Comparison of ENCODE assay signal across 8 cellular contexts in the genomic region with DNA sequence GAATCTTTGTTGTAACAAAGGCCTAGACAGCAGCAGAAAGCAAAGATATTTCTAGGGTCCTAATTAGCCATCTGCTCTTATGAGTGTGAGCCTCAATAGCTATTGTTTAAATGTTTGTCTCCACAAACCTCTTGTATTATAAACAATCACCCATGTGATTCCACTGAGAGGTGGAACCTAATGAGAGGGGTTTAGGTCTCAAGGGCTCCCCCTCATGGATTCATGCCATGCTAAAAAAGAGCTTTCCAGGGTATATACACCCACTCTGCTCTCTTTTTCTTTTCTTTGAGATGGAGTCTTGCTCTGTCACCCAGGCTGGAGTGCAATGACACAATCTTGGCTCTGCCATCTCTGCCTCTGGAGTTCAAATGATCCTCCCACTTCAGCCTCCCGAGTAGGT. TPM values are rescaled to one million over a fixed set of nuclear protein-coding genes. Genes with fewer than 3 reads are reported as not detected.
DNase-seq lines count a peak whose midpoint lies in the region; ATAC-seq and TF ChIP-seq lines count a peak whose summit lies in the region.

No MANE protein-coding gene starts in this region.

- H4K20me1 ChIP-seq in GM23338 (replicated peaks; ENCODE audit: insufficient read depth) = no peaks in the 10 kb centered on the region

- peak; percentile 59 for ATAC-seq in GM18517 (IDR thresholded peaks at IDR 0.05; ENCODE audit: unreplicated experiment)
- ATAC-seq in GM23338 = peak; percentile 85
- no peak for ATAC-seq in Right ventricle myocardium inferior

- H3F3A ChIP-seq in GM23338 (replicated peaks; ENCODE audit: low read depth) = no peaks in the 10 kb centered on the region

- no peaks in the 10 kb centered on the region for H3K36me3 ChIP-seq in GM23338 (ENCODE audit: insufficient read depth)

- H3K4me3 ChIP-seq in GM23338 = no peak overlapping the region

- intact Hi-C loops in Right ventricle myocardium inferior (cut with DNase I) = no loop called here

- H3K4me2 ChIP-seq in GM23338 = no peak overlapping the region

- no peak overlapping the region for H3K27ac ChIP-seq in GM23338 (ENCODE audit: low read depth)

- H3K4me1 Mint-ChIP-seq in GM23338 = peaks cover 31% of the 10 kb centered on the region

- peaks cover 16% of the 10 kb centered on the region for H3K4me1 ChIP-seq in GM23338 (ENCODE audit: insufficient read depth)

- H3K4me3 Mint-ChIP-seq in GM23338 = no peak overlapping the region

- H3K36me3 Mint-ChIP-seq in GM23338 (ENCODE audit: low read depth) = no peaks in the 10 kb centered on the region

- no peaks in the 10 kb centered on the region for H3K79me2 ChIP-seq in GM23338 (replicated peaks; ENCODE audit: insufficient read depth)

- no peaks in the 10 kb centered on the region for H3K9me3 Mint-ChIP-seq in GM23338

- H3K27ac Mint-ChIP-seq in GM23338 = peak overlapping the region; percentile 89; the same call in 1 of the 2 replicates

- H3K27me3 Mint-ChIP-seq in GM23338 (ENCODE audit: insufficient read depth, low read depth, poor library complexity) = peaks cover 3% of the 10 kb centered on the region

- DNase-seq in GM23338 (ENCODE audit: low spot score) = peak; percentile 77
- DNase-seq in HT-29 (ENCODE audit: low spot score) = peak; percentile 19
- peak; percentile 52 for DNase-seq in iPS-NIHi11 (ENCODE audit: low spot score)
- no peak for DNase-seq in NCI-H1048 (lab: John Stamatoyannopoulos, UW)
- DNase-seq in stimulated activated CD4-positive, alpha-beta T cell treated with anti-CD3 and anti-CD28 coated beads, Interleukin-15, amount 100 ng/mL, for 24 hours = no peak
- DNase-seq in Right ventricle myocardium inferior (ENCODE audit: missing footprints) = no peak
- DNase-seq in T1000 (lab: John Stamatoyannopoulos, UW) = no peak

- no peaks in the 10 kb centered on the region for H3K27me3 ChIP-seq in GM23338 (ENCODE audit: insufficient read depth)

- H2AFZ ChIP-seq in GM23338 = peak overlapping the region; percentile 88

- no peaks in the 10 kb centered on the region for H3K9me2 ChIP-seq in GM23338 (ENCODE audit: insufficient read depth)

- TF ChIP-seq CTCF in GM23338 (conservative IDR thresholded peaks at IDR 0.05; ENCODE audit: low read depth in 2 of 2) = peak; percentile 68 to 70

TF ChIP-seq in GM23338, 12 proteins besides CTCF, POLR2A, EP300 and RAD21:
- no peak for TF ChIP-seq CREB1 (CRISPR knock-in tag; IDR thresholded peaks at IDR 0.05; ENCODE audit: low read depth)
- TF ChIP-seq, protein P1, sequence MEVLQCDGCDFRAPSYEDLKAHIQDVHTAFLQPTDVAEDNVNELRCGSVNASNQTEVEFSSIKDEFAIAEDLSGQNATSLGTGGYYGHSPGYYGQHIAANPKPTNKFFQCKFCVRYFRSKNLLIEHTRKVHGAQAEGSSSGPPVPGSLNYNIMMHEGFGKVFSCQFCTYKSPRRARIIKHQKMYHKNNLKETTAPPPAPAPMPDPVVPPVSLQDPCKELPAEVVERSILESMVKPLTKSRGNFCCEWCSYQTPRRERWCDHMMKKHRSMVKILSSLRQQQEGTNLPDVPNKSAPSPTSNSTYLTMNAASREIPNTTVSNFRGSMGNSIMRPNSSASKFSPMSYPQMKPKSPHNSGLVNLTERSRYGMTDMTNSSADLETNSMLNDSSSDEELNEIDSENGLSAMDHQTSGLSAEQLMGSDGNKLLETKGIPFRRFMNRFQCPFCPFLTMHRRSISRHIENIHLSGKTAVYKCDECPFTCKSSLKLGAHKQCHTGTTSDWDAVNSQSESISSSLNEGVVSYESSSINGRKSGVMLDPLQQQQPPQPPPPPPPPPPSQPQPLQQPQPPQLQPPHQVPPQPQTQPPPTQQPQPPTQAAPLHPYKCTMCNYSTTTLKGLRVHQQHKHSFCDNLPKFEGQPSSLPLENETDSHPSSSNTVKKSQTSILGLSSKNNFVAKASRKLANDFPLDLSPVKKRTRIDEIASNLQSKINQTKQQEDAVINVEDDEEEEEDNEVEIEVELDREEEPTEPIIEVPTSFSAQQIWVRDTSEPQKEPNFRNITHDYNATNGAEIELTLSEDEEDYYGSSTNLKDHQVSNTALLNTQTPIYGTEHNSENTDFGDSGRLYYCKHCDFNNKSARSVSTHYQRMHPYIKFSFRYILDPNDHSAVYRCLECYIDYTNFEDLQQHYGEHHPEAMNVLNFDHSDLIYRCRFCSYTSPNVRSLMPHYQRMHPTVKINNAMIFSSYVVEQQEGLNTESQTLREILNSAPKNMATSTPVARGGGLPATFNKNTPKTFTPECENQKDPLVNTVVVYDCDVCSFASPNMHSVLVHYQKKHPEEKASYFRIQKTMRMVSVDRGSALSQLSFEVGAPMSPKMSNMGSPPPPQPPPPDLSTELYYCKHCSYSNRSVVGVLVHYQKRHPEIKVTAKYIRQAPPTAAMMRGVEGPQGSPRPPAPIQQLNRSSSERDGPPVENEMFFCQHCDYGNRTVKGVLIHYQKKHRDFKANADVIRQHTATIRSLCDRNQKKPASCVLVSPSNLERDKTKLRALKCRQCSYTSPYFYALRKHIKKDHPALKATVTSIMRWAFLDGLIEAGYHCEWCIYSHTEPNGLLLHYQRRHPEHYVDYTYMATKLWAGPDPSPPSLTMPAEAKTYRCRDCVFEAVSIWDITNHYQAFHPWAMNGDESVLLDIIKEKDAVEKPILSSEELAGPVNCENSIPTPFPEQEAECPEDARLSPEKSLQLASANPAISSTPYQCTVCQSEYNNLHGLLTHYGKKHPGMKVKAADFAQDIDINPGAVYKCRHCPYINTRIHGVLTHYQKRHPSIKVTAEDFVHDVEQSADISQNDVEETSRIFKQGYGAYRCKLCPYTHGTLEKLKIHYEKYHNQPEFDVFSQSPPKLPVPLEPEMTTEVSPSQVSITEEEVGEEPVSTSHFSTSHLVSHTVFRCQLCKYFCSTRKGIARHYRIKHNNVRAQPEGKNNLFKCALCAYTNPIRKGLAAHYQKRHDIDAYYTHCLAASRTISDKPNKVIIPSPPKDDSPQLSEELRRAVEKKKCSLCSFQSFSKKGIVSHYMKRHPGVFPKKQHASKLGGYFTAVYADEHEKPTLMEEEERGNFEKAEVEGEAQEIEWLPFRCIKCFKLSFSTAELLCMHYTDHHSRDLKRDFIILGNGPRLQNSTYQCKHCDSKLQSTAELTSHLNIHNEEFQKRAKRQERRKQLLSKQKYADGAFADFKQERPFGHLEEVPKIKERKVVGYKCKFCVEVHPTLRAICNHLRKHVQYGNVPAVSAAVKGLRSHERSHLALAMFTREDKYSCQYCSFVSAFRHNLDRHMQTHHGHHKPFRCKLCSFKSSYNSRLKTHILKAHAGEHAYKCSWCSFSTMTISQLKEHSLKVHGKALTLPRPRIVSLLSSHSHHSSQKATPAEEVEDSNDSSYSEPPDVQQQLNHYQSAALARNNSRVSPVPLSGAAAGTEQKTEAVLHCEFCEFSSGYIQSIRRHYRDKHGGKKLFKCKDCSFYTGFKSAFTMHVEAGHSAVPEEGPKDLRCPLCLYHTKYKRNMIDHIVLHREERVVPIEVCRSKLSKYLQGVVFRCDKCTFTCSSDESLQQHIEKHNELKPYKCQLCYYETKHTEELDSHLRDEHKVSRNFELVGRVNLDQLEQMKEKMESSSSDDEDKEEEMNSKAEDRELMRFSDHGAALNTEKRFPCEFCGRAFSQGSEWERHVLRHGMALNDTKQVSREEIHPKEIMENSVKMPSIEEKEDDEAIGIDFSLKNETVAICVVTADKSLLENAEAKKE (CRISPR knock-in tag; IDR thresholded peaks at IDR 0.05) = 0 out of 2 replicates have a peak, but pooled peaks have one; percentile 8
- TF ChIP-seq EZH2 (IDR thresholded peaks at IDR 0.05; ENCODE audit: low read depth, unreplicated experiment) = no peak
- TF ChIP-seq ETS1 (IDR thresholded peaks at IDR 0.05) = no peak
- no peak for TF ChIP-seq NANOG (IDR thresholded peaks at IDR 0.05; ENCODE audit: borderline replicate concordance)
- TF ChIP-seq ZNF331 (CRISPR knock-in tag; IDR thresholded peaks at IDR 0.05; ENCODE audit: low read depth) = no peak

RNA-seq across cellular contexts. Expression of gene TRIM61, which starts 42.1 kb away (rescaled TPM):
- total RNA-seq in GM23338 (2014; rRNA removed; shearing (Covaris generic)) = 0.38 and 0.58 TPM in 2 replicates
- not detected in 2 replicates for polyA plus RNA-seq in GM23338 (2016; fragmentation: Nextera tagmentation; extraction: Ambion mirVana)
- not detected in 2 replicates for total RNA-seq in HT-29 (2014; rRNA removed; shearing (Covaris generic))
- total RNA-seq in Right ventricle myocardium inferior = 2.2 TPM

RNA-seq across cellular contexts. Expression of gene APELA, which starts 58.4 kb away (rescaled TPM):
- 153 and 213 TPM in 2 replicates for total RNA-seq in GM23338 (2014; rRNA removed; shearing (Covaris generic))
- 112 and 114 TPM in 2 replicates for polyA plus RNA-seq in GM23338 (2016; fragmentation: Nextera tagmentation; extraction: Ambion mirVana)
- not detected in 2 replicates for total RNA-seq in HT-29 (2014; rRNA removed; shearing (Covaris generic))
- total RNA-seq in Right ventricle myocardium inferior = not detected

Comparison
In these comparisons a context has a peak if more than half of its experiments do, and no peak if none do; other contexts are left out.
1. DNase-seq: peak in GM23338 (single experiment), HT-29 (single experiment) and iPS-NIHi11 (single experiment); none in NCI-H1048 (single experiment), stimulated activated CD4-positive, alpha-beta T cell treated with anti-CD3 and anti-CD28 coated beads, Interleukin-15, amount 100 ng/mL, for 24 hours (single experiment), Right ventricle myocardium inferior (single experiment) and T1000 (single experiment).
2. RNA of gene APELA, which starts 58.4 kb away (total RNA-seq): 153 to 213 TPM in GM23338; not detected in HT-29 and not detected in Right ventricle myocardium inferior (single experiment); every median in the first group is over 100 times any median in the second.